ENCODE assay signal across 8 cellular contexts in the genomic region with DNA sequence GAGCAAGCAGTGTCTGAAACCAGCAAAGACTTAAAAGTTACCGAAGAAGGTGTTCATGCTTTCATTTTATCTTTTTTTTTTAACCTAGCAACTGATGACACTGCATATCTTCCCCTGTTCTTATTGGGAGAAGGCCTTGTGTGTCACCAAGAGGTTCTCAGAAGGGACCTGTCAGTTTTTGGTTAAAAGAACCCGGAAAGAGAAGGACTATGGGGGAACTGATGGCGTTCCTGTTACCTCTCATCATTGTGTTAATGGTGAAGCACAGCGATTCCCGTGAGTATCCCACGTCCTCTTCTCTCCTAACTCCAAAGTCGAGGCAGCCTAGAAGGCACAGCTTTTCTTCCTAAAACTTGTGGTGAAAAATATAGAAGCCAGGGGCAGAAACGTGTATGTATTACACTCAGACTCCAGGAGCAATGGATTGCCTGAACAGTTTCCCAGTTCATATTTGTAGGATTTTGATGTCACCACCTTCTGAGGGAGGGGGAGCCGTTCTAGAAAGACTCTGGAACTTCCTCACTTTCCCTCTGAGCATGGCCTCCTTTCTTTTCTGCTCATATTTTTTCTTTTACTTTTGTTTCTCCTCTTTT. TPM values are rescaled to one million over a fixed set of nuclear protein-coding genes. Genes with fewer than 3 reads are reported as not detected.
DNase-seq lines count a peak whose midpoint lies in the region; ATAC-seq and TF ChIP-seq lines count a peak whose summit lies in the region.

Gene MR1, plus strand, starts transcription at position 185 of the 593 bp plus-strand sequence. Its CDS starts 25 bp downstream, at position 210.

- no peaks in the 10 kb centered on the region for H3F3A ChIP-seq in smooth muscle cell (ENCODE audit: low read depth)

- in situ Hi-C loops in brain microvascular endothelial cell (cut with HindIII; ENCODE audit: low pct_ligation_motif_present, low sequenced_read_pairs): no loop called here

- TF ChIP-seq CTCF in brain microvascular endothelial cell (IDR thresholded peaks at IDR 0.05; ENCODE audit: low read depth, low read length, missing control alignments) (no peak), smooth muscle cell (IDR thresholded peaks at IDR 0.05; ENCODE audit: borderline replicate concordance, insufficient read depth, poor library complexity, severe bottlenecking) (no peak)

- H3K27me3 ChIP-seq in brain microvascular endothelial cell (replicated peaks): no peaks in the 10 kb centered on the region
- no peaks in the 10 kb centered on the region for H3K27me3 ChIP-seq in smooth muscle cell (ENCODE audit: low read depth)

- no peak within 1 kb of the TSS for H3K9ac ChIP-seq in smooth muscle cell (ENCODE audit: low read depth)

- peak within 1 kb of the TSS; percentile 20 for H3K4me3 ChIP-seq in brain microvascular endothelial cell (ENCODE audit: low read depth, low read length)
- peak within 1 kb of the TSS; percentile 16 for H3K4me3 ChIP-seq in smooth muscle cell

- H3K36me3 Mint-ChIP-seq in immature natural killer cell: peaks cover 3 to 6% (median 3%) of the 10 kb centered on the region in 3 donors

- H3K27ac ChIP-seq in brain microvascular endothelial cell (peak within 1 kb of the TSS; percentile 6), smooth muscle cell (ENCODE audit: low read depth) (peak within 1 kb of the TSS; percentile 79)

- no peaks in the 10 kb centered on the region for H3K4me1 ChIP-seq in smooth muscle cell (ENCODE audit: low read depth)

- H3K36me3 ChIP-seq in brain microvascular endothelial cell (replicated peaks) (no peaks in the 10 kb centered on the region), smooth muscle cell (ENCODE audit: low read depth) (no peaks in the 10 kb centered on the region)

- peak within 1 kb of the TSS; percentile 38 for H3K4me2 ChIP-seq in smooth muscle cell

- H3K9me3 Mint-ChIP-seq in immature natural killer cell: no peaks in the 10 kb centered on the region

- no peaks in the 10 kb centered on the region for H3K79me2 ChIP-seq in smooth muscle cell (ENCODE audit: low read depth)

- H3K9me3 ChIP-seq in smooth muscle cell (replicated peaks; ENCODE audit: low read depth): no peaks in the 10 kb centered on the region

- peaks cover 59 to 66% of the 10 kb centered on the region in 2 donors for H3K4me1 Mint-ChIP-seq in immature natural killer cell

- ATAC-seq in GM21423 (IDR thresholded peaks at IDR 0.05; ENCODE audit: unreplicated experiment): peak; percentile 95

- H3K4me3 Mint-ChIP-seq in immature natural killer cell: peak within 1 kb of the TSS; percentile 93 to 97 (median 96)

- no peaks in the 10 kb centered on the region for H4K20me1 ChIP-seq in smooth muscle cell (ENCODE audit: low read depth)

- peak within 1 kb of the TSS; percentile 85 for H2AFZ ChIP-seq in smooth muscle cell (ENCODE audit: low read depth)

- DNase-seq in NCI-H748 (lab: John Stamatoyannopoulos, UW; ENCODE audit: unreplicated experiment) (peak; percentile 9), NCI-H748 treated with DMSO at 0.1 percent for 48 hours (lab: John Stamatoyannopoulos, UW) (no peak), HPDE6-E6E7 (ENCODE audit: extremely low spot score) (peak; percentile 64), SHP77 treated with DMSO at 0.1 percent for 48 hours (lab: John Stamatoyannopoulos, UW) (peak; percentile 45), brain microvascular endothelial cell (peak; percentile 47), immature natural killer cell (peak; percentile 87 to 89 (median 88)), smooth muscle cell (lab: John Stamatoyannopoulos, UW; ENCODE audit: unreplicated experiment) (no peak)

- H3K27me3 Mint-ChIP-seq in immature natural killer cell (ENCODE audit: low read depth in 3 of 3): peaks cover 0 to 7% (median 1%) of the 10 kb centered on the region in 3 donors

- H3K27ac Mint-ChIP-seq in immature natural killer cell: peak within 1 kb of the TSS; percentile 100

- 75% methylated on average over 9 of the region's 9 CpGs for WGBS in smooth muscle cell (ENCODE audit: low lambda C conversion rate)

RNA-seq across cellular contexts. Expression of gene MR1, which starts in this region (rescaled TPM):
- polyA plus RNA-seq in immature natural killer cell (10 to 100 TPM; 45.0 to 62.7 (median 54.1) TPM), smooth muscle cell (0.26 and 1.2 TPM in 2 replicates)
- 1.4 and 2.1 TPM in 2 replicates for total RNA-seq in smooth muscle cell

Comparison
In these comparisons a context has a peak if more than half of its experiments do, and no peak if none do; other contexts are left out.
1. RNA of gene MR1 (polyA plus RNA-seq): 45.0 to 62.7 TPM in immature natural killer cell; 0.26 to 1.2 TPM in smooth muscle cell; every median in the first group is over 10 times any median in the second.
2. DNase-seq: peak in NCI-H748 (single experiment), HPDE6-E6E7 (single experiment), SHP77 treated with DMSO at 0.1 percent for 48 hours (single experiment), brain microvascular endothelial cell (single experiment) and immature natural killer cell (3 of 3); none in NCI-H748 treated with DMSO at 0.1 percent for 48 hours (single experiment) and smooth muscle cell (single experiment).